Comparison of ENCODE assay signal across 9 cellular contexts in the genomic region with DNA sequence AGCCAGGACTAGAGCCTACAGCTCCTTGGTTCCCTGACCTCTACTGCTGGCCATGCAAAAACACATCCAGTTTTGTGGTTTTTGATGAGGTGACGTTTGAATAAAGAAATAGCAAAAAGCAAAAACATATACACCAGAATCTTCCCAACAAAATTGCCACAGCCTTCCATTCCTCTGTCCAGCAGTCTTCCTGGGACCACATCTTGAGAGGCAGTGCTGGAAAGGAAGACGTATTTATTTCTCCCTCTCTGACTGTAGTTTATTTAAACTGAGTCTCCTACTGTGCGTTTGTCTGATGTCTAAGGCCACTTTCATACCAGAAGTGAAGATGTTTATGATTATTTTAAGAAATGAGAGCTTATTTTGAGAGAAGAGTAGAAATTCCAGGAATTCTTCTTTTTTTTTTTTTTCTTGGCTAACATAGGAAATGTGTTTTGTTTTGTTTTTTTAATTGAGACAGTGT.
DNase-seq lines count a peak whose midpoint lies in the region; ATAC-seq and TF ChIP-seq lines count a peak whose summit lies in the region.
"Had no signal": no experiment of that assay in that cellular context is flagged by ENCODE, and none has a peak within 500 bp of the region (broad histone marks: within the 10 kb centered on the region; RNA-seq: fewer than 3 reads in every experiment).

No MANE protein-coding gene starts in this region.

- peak; percentile 61 for ATAC-seq in SK-N-SH treated with all-trans-retinoic acid at 6 μM for 48 hours

- H3K9me3 Mint-ChIP-seq in activated naive CD4-positive, alpha-beta T cell treated with anti-CD3 and anti-CD28 coated beads for 36 hours, result no peaks in the 10 kb centered on the region

- no peaks in the 10 kb centered on the region for H3K9me3 ChIP-seq in OCI-LY7 (ENCODE audit: low read length)

- intact Hi-C loops in activated naive CD4-positive, alpha-beta T cell treated with anti-CD3 and anti-CD28 coated beads for 36 hours (cut with micrococcal nuclease), result no loop called here
- intact Hi-C loops in OCI-LY7 (cut with micrococcal nuclease; ENCODE audit: unreplicated experiment), result no loop called here

- H3K27me3 Mint-ChIP-seq in activated naive CD4-positive, alpha-beta T cell treated with anti-CD3 and anti-CD28 coated beads for 36 hours (ENCODE audit: low read depth), result no peaks in the 10 kb centered on the region

- no peaks in the 10 kb centered on the region for H3K36me3 Mint-ChIP-seq in activated naive CD4-positive, alpha-beta T cell treated with anti-CD3 and anti-CD28 coated beads for 36 hours (ENCODE audit: low read depth)

- no peak overlapping the region for H3K4me3 Mint-ChIP-seq in activated naive CD4-positive, alpha-beta T cell treated with anti-CD3 and anti-CD28 coated beads for 36 hours

- H3K4me3 ChIP-seq in skin epidermis (no peak overlapping the region), OCI-LY7 (ENCODE audit: low read depth, low read length, poor library complexity, severe bottlenecking) (no peak overlapping the region)
- H3K4me3 ChIP-seq: lung had no signal

- no TSS peak for BruUV-seq in OCI-LY7 (replicated peaks; lab: Mats Ljungman, UMichigan)

- H2AFZ ChIP-seq in OCI-LY7 (ENCODE audit: low read length), result no peak overlapping the region

- H3K9me2 ChIP-seq in OCI-LY7 (ENCODE audit: insufficient read depth, low read length), result no peaks in the 10 kb centered on the region

- no peak overlapping the region for H3K4me2 ChIP-seq in OCI-LY7 (ENCODE audit: low read length)

- no peaks in the 10 kb centered on the region for H3K4me1 ChIP-seq in OCI-LY7 (ENCODE audit: insufficient read depth, low read length, poor library complexity, severe bottlenecking)

- in situ Hi-C loops in G401 (cut with HindIII; ENCODE audit: low sequenced_read_pairs), result no loop called here

- H3K79me2 ChIP-seq in OCI-LY7 (ENCODE audit: insufficient read depth, low read depth, low read length), result no peaks in the 10 kb centered on the region

- no peaks in the 10 kb centered on the region for H3K4me1 Mint-ChIP-seq in activated naive CD4-positive, alpha-beta T cell treated with anti-CD3 and anti-CD28 coated beads for 36 hours (ENCODE audit: low read depth)

- H3K27ac Mint-ChIP-seq in activated naive CD4-positive, alpha-beta T cell treated with anti-CD3 and anti-CD28 coated beads for 36 hours, result no peak overlapping the region

- H3K36me3 ChIP-seq in OCI-LY7 (ENCODE audit: insufficient read depth, low read length), result no peaks in the 10 kb centered on the region

- TF ChIP-seq CTCF in OCI-LY7 (conservative IDR thresholded peaks at IDR 0.05; ENCODE audit: low read length), result no peak

- no peaks in the 10 kb centered on the region for H4K20me1 ChIP-seq in OCI-LY7 (ENCODE audit: insufficient read depth, low read length)

- CTCF ChIA-PET in activated naive CD4-positive, alpha-beta T cell treated with anti-CD3 and anti-CD28 coated beads for 36 hours (lab: Charles Lee), result no interaction called here
- CTCF ChIA-PET in OCI-LY7 (lab: Charles Lee; ENCODE audit: unreplicated experiment), result no interaction called here

- peak; percentile 6 for DNase-seq in G401 (ENCODE audit: low spot score)
- DNase-seq in glomerular visceral epithelial cell (ENCODE audit: extremely low spot score), result peak; percentile 52
- no peak for DNase-seq in activated naive CD4-positive, alpha-beta T cell treated with anti-CD3 and anti-CD28 coated beads for 36 hours
- DNase-seq in SKM-1 treated with dmso at 0.1 percent for 144 hours (lab: John Stamatoyannopoulos, UW; ENCODE audit: unreplicated experiment), result no peak
- DNase-seq in caudate nucleus (lab: John Stamatoyannopoulos, UW), result no peak
- no peak for DNase-seq in OCI-LY7 (ENCODE audit: low spot score)

- POLR2A ChIA-PET in OCI-LY7 (lab: Charles Lee), result interaction anchor here (0.6 to 0.7 kb wide), 2 partner anchors 12 to 1801 kb away, joined by 3 read pairs; no protein-coding TSS in a partner anchor

- peak overlapping the region in 13 of 21 experiments; percentile 1 to 84 (median 52) for H3K27ac ChIP-seq in skin epidermis
- no peak overlapping the region for H3K27ac ChIP-seq in caudate nucleus (ENCODE audit: low read depth, low read length)
- H3K27ac ChIP-seq in OCI-LY7 (ENCODE audit: low read depth, low read length, poor library complexity, severe bottlenecking), result no peak overlapping the region

TF ChIP-seq in SK-N-SH treated with all-trans-retinoic acid at 6 μM for 48 hours, 23 proteins besides CTCF, POLR2A, EP300 and RAD21:
- no peak for TF ChIP-seq BACH2 (CRISPR knock-in tag; IDR thresholded peaks at IDR 0.05; ENCODE audit: borderline replicate concordance)
- no peak for TF ChIP-seq PPARA (CRISPR knock-in tag; IDR thresholded peaks at IDR 0.05; ENCODE audit: borderline replicate concordance)
- TF ChIP-seq, protein P1, sequence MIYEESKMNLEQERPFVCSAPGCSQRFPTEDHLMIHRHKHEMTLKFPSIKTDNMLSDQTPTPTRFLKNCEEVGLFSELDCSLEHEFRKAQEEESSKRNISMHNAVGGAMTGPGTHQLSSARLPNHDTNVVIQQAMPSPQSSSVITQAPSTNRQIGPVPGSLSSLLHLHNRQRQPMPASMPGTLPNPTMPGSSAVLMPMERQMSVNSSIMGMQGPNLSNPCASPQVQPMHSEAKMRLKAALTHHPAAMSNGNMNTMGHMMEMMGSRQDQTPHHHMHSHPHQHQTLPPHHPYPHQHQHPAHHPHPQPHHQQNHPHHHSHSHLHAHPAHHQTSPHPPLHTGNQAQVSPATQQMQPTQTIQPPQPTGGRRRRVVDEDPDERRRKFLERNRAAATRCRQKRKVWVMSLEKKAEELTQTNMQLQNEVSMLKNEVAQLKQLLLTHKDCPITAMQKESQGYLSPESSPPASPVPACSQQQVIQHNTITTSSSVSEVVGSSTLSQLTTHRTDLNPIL (CRISPR knock-in tag; IDR thresholded peaks at IDR 0.05; ENCODE audit: low read depth), result no peak
- no peak for TF ChIP-seq CSDC2 (CRISPR knock-in tag; IDR thresholded peaks at IDR 0.05)
- TF ChIP-seq ESRRG (CRISPR knock-in tag; IDR thresholded peaks at IDR 0.05), result no peak
- TF ChIP-seq TCF4 (CRISPR knock-in tag; IDR thresholded peaks at IDR 0.05; ENCODE audit: borderline replicate concordance), result no peak
- no peak for TF ChIP-seq ZNF565 (CRISPR knock-in tag; conservative IDR thresholded peaks at IDR 0.05; ENCODE audit: low read depth)
- TF ChIP-seq TOX (CRISPR knock-in tag; IDR thresholded peaks at IDR 0.05; ENCODE audit: borderline replicate concordance), result no peak
- no peak for TF ChIP-seq OSR1 (CRISPR knock-in tag; IDR thresholded peaks at IDR 0.05)
- no peak for TF ChIP-seq SNAI2 (CRISPR knock-in tag; IDR thresholded peaks at IDR 0.05)
- TF ChIP-seq ARNTL (CRISPR knock-in tag; IDR thresholded peaks at IDR 0.05; ENCODE audit: borderline replicate concordance, low read depth), result no peak
- TF ChIP-seq, protein P2, sequence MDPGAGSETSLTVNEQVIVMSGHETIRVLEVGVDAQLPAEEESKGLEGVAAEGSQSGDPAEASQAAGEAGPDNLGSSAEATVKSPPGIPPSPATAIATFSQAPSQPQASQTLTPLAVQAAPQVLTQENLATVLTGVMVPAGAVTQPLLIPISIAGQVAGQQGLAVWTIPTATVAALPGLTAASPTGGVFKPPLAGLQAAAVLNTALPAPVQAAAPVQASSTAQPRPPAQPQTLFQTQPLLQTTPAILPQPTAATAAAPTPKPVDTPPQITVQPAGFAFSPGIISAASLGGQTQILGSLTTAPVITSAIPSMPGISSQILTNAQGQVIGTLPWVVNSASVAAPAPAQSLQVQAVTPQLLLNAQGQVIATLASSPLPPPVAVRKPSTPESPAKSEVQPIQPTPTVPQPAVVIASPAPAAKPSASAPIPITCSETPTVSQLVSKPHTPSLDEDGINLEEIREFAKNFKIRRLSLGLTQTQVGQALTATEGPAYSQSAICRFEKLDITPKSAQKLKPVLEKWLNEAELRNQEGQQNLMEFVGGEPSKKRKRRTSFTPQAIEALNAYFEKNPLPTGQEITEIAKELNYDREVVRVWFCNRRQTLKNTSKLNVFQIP (CRISPR knock-in tag; IDR thresholded peaks at IDR 0.05; ENCODE audit: borderline replicate concordance, low read depth), result no peak
- no peak for TF ChIP-seq GLIS3 (CRISPR knock-in tag; IDR thresholded peaks at IDR 0.05)
- no peak for TF ChIP-seq RARB (CRISPR knock-in tag; IDR thresholded peaks at IDR 0.05)
- TF ChIP-seq, protein P3, sequence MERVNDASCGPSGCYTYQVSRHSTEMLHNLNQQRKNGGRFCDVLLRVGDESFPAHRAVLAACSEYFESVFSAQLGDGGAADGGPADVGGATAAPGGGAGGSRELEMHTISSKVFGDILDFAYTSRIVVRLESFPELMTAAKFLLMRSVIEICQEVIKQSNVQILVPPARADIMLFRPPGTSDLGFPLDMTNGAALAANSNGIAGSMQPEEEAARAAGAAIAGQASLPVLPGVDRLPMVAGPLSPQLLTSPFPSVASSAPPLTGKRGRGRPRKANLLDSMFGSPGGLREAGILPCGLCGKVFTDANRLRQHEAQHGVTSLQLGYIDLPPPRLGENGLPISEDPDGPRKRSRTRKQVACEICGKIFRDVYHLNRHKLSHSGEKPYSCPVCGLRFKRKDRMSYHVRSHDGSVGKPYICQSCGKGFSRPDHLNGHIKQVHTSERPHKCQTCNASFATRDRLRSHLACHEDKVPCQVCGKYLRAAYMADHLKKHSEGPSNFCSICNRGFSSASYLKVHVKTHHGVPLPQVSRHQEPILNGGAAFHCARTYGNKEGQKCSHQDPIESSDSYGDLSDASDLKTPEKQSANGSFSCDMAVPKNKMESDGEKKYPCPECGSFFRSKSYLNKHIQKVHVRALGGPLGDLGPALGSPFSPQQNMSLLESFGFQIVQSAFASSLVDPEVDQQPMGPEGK (CRISPR knock-in tag; IDR thresholded peaks at IDR 0.05; ENCODE audit: borderline replicate concordance), result no peak
- no peak for TF ChIP-seq ISL1 (CRISPR knock-in tag; IDR thresholded peaks at IDR 0.05)
- no peak for TF ChIP-seq ZNF8 (CRISPR knock-in tag; IDR thresholded peaks at IDR 0.05)
- TF ChIP-seq ZFP3 (CRISPR knock-in tag; IDR thresholded peaks at IDR 0.05), result no peak
TF ChIP-seq in SK-N-SH treated with all-trans-retinoic acid at 6 μM for 48 hours: peak in this region for 0.

Comparison
In these comparisons a context has a peak if more than half of its experiments do, and no peak if none do; other contexts are left out.
1. DNase-seq: peak in G401 (single experiment) and glomerular visceral epithelial cell (single experiment); none in activated naive CD4-positive, alpha-beta T cell treated with anti-CD3 and anti-CD28 coated beads for 36 hours (single experiment), SKM-1 treated with dmso at 0.1 percent for 144 hours (single experiment), caudate nucleus (0 of 61) and OCI-LY7 (single experiment).
2. H3K27ac ChIP-seq: peak in skin epidermis (13 of 21); none in caudate nucleus (single experiment) and OCI-LY7 (single experiment).